1 cellular context compared by ENCODE assay signal in the genomic region with DNA sequence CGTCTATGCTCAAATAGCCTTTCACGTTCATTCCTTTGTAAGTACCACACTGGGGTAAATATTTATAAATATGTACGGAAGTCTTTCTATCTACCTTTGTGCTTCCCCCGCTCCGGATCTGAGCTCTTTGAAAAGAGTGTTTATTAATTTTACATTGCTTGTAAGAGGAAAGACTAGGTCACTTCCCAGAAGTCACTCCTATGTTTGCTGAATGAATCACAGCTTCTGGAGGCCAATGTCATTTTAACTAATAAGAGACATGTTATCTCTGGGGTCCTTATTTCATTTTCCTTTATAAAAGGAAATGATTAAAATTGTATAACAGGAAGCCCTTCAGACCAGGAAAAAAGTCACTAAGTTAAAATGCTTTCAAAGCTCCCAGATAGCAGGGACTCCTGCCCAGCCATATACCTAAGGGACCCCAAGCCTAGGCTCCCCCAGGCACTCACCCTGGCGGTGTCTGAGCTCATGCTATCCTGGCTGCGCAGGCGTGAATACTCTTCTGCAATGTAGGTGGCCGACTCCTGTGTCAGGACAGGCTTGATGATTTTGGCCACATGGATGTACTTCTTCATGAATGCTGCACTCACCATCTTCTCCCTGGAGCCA.
TF ChIP-seq lines count a peak whose summit lies in the region.

No MANE protein-coding gene starts in this region.

TF ChIP-seq in H1, 55 proteins besides CTCF, POLR2A, EP300 and RAD21:
- TF ChIP-seq ASH2L (IDR thresholded peaks at IDR 0.05; ENCODE audit: low read length), result no peak
- peak; percentile 42; the same call in 1 of the 2 replicates for TF ChIP-seq POLR2AphosphoS5 (IDR thresholded peaks at IDR 0.05; ENCODE audit: low read depth, low read length)
- no peak for TF ChIP-seq RXRA (IDR thresholded peaks at IDR 0.05; ENCODE audit: insufficient read depth, low read depth, low read length)
- TF ChIP-seq, protein P1, sequence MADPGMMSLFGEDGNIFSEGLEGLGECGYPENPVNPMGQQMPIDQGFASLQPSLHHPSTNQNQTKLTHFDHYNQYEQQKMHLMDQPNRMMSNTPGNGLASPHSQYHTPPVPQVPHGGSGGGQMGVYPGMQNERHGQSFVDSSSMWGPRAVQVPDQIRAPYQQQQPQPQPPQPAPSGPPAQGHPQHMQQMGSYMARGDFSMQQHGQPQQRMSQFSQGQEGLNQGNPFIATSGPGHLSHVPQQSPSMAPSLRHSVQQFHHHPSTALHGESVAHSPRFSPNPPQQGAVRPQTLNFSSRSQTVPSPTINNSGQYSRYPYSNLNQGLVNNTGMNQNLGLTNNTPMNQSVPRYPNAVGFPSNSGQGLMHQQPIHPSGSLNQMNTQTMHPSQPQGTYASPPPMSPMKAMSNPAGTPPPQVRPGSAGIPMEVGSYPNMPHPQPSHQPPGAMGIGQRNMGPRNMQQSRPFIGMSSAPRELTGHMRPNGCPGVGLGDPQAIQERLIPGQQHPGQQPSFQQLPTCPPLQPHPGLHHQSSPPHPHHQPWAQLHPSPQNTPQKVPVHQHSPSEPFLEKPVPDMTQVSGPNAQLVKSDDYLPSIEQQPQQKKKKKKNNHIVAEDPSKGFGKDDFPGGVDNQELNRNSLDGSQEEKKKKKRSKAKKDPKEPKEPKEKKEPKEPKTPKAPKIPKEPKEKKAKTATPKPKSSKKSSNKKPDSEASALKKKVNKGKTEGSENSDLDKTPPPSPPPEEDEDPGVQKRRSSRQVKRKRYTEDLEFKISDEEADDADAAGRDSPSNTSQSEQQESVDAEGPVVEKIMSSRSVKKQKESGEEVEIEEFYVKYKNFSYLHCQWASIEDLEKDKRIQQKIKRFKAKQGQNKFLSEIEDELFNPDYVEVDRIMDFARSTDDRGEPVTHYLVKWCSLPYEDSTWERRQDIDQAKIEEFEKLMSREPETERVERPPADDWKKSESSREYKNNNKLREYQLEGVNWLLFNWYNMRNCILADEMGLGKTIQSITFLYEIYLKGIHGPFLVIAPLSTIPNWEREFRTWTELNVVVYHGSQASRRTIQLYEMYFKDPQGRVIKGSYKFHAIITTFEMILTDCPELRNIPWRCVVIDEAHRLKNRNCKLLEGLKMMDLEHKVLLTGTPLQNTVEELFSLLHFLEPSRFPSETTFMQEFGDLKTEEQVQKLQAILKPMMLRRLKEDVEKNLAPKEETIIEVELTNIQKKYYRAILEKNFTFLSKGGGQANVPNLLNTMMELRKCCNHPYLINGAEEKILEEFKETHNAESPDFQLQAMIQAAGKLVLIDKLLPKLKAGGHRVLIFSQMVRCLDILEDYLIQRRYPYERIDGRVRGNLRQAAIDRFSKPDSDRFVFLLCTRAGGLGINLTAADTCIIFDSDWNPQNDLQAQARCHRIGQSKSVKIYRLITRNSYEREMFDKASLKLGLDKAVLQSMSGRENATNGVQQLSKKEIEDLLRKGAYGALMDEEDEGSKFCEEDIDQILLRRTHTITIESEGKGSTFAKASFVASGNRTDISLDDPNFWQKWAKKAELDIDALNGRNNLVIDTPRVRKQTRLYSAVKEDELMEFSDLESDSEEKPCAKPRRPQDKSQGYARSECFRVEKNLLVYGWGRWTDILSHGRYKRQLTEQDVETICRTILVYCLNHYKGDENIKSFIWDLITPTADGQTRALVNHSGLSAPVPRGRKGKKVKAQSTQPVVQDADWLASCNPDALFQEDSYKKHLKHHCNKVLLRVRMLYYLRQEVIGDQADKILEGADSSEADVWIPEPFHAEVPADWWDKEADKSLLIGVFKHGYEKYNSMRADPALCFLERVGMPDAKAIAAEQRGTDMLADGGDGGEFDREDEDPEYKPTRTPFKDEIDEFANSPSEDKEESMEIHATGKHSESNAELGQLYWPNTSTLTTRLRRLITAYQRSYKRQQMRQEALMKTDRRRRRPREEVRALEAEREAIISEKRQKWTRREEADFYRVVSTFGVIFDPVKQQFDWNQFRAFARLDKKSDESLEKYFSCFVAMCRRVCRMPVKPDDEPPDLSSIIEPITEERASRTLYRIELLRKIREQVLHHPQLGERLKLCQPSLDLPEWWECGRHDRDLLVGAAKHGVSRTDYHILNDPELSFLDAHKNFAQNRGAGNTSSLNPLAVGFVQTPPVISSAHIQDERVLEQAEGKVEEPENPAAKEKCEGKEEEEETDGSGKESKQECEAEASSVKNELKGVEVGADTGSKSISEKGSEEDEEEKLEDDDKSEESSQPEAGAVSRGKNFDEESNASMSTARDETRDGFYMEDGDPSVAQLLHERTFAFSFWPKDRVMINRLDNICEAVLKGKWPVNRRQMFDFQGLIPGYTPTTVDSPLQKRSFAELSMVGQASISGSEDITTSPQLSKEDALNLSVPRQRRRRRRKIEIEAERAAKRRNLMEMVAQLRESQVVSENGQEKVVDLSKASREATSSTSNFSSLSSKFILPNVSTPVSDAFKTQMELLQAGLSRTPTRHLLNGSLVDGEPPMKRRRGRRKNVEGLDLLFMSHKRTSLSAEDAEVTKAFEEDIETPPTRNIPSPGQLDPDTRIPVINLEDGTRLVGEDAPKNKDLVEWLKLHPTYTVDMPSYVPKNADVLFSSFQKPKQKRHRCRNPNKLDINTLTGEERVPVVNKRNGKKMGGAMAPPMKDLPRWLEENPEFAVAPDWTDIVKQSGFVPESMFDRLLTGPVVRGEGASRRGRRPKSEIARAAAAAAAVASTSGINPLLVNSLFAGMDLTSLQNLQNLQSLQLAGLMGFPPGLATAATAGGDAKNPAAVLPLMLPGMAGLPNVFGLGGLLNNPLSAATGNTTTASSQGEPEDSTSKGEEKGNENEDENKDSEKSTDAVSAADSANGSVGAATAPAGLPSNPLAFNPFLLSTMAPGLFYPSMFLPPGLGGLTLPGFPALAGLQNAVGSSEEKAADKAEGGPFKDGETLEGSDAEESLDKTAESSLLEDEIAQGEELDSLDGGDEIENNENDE (IDR thresholded peaks at IDR 0.05; ENCODE audit: insufficient replicate concordance, low read length), result no peak
- TF ChIP-seq FOSL1 (IDR thresholded peaks at IDR 0.05; ENCODE audit: insufficient read depth, low read depth, low read length), result no peak
- no peak for TF ChIP-seq GABPA (IDR thresholded peaks at IDR 0.05; ENCODE audit: borderline replicate concordance, insufficient read depth, low read length)
